Comparison of ENCODE assay signal across 1 cellular context in the genomic region with DNA sequence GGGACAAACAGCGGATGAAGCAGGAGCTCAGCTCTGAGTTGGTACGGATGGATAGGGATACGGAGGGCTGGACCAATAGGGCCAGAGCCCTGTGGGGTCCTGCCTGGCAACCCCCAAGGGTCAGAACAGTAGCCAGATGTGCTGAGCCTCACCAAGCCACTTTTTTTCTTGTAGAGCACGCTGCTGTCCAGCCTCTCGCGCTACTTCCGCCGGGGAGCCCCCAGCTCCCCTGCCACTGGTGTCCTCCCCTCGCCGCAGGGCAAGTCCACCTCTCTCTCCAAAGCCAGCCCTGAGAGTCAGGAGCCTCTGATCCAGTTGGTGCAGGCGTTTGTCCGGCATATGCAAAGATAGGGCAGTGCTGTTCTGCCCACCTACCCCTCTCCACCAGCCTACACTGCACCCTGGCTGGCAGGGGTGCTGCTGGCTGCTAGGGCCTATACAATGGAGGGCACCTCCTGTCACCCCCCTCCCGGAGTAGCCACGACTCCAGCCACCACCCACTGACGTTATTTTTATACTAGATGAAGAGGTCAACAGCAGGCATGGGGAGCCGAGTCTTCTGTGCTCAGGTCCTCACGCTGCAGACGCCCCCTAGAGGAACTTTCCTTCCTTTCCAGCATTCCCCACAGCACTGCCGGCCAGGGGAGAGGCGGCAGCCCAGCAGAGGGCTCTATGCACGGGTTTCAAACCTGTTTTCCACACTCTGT.
TF ChIP-seq lines count a peak whose summit lies in the region.

No MANE protein-coding gene starts in this region.

TF ChIP-seq in K562, 482 proteins besides CTCF, POLR2A, EP300 and RAD21 (continued from another document):
- TF ChIP-seq, protein P1, sequence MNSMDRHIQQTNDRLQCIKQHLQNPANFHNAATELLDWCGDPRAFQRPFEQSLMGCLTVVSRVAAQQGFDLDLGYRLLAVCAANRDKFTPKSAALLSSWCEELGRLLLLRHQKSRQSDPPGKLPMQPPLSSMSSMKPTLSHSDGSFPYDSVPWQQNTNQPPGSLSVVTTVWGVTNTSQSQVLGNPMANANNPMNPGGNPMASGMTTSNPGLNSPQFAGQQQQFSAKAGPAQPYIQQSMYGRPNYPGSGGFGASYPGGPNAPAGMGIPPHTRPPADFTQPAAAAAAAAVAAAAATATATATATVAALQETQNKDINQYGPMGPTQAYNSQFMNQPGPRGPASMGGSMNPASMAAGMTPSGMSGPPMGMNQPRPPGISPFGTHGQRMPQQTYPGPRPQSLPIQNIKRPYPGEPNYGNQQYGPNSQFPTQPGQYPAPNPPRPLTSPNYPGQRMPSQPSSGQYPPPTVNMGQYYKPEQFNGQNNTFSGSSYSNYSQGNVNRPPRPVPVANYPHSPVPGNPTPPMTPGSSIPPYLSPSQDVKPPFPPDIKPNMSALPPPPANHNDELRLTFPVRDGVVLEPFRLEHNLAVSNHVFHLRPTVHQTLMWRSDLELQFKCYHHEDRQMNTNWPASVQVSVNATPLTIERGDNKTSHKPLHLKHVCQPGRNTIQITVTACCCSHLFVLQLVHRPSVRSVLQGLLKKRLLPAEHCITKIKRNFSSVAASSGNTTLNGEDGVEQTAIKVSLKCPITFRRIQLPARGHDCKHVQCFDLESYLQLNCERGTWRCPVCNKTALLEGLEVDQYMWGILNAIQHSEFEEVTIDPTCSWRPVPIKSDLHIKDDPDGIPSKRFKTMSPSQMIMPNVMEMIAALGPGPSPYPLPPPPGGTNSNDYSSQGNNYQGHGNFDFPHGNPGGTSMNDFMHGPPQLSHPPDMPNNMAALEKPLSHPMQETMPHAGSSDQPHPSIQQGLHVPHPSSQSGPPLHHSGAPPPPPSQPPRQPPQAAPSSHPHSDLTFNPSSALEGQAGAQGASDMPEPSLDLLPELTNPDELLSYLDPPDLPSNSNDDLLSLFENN (IDR thresholded peaks at IDR 0.05; ENCODE audit: low read depth in 2 of 2, low read length in 2 of 2): 0 out of 4 replicates have a peak, but pooled peaks of 1 of the 2 experiments have one; percentile 69
- TF ChIP-seq, protein P2, sequence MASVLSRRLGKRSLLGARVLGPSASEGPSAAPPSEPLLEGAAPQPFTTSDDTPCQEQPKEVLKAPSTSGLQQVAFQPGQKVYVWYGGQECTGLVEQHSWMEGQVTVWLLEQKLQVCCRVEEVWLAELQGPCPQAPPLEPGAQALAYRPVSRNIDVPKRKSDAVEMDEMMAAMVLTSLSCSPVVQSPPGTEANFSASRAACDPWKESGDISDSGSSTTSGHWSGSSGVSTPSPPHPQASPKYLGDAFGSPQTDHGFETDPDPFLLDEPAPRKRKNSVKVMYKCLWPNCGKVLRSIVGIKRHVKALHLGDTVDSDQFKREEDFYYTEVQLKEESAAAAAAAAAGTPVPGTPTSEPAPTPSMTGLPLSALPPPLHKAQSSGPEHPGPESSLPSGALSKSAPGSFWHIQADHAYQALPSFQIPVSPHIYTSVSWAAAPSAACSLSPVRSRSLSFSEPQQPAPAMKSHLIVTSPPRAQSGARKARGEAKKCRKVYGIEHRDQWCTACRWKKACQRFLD (CRISPR knock-in tag; IDR thresholded peaks at IDR 0.05): no peak
- no peak for TF ChIP-seq LCOR (CRISPR knock-in tag; IDR thresholded peaks at IDR 0.05)
- TF ChIP-seq HNRNPL (IDR thresholded peaks at IDR 0.05; ENCODE audit: low read depth, low read length): no peak
- TF ChIP-seq ATF7 (IDR thresholded peaks at IDR 0.05): peak; percentile 66
- TF ChIP-seq, protein P3, sequence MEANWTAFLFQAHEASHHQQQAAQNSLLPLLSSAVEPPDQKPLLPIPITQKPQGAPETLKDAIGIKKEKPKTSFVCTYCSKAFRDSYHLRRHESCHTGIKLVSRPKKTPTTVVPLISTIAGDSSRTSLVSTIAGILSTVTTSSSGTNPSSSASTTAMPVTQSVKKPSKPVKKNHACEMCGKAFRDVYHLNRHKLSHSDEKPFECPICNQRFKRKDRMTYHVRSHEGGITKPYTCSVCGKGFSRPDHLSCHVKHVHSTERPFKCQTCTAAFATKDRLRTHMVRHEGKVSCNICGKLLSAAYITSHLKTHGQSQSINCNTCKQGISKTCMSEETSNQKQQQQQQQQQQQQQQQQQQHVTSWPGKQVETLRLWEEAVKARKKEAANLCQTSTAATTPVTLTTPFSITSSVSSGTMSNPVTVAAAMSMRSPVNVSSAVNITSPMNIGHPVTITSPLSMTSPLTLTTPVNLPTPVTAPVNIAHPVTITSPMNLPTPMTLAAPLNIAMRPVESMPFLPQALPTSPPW (CRISPR knock-in tag; IDR thresholded peaks at IDR 0.05): peak; percentile 22; the same call in 1 of the 2 replicates
- TF ChIP-seq TEAD1 (CRISPR knock-in tag; IDR thresholded peaks at IDR 0.05): peak; percentile 31 to 78; a peak in 1 of 4 replicates
- no peak for TF ChIP-seq ZNF253 (CRISPR knock-in tag; conservative IDR thresholded peaks at IDR 0.05)
- peak; percentile 55; the same call in 1 of the 2 replicates for TF ChIP-seq KLF16 (IDR thresholded peaks at IDR 0.05)
- no peak for TF ChIP-seq SETDB1 (IDR thresholded peaks at IDR 0.05; ENCODE audit: low read length)
- TF ChIP-seq RBFOX2 (IDR thresholded peaks at IDR 0.05; ENCODE audit: low read depth, low read length): peak; percentile 62
- TF ChIP-seq MBD2 (IDR thresholded peaks at IDR 0.05; ENCODE audit: borderline replicate concordance, low read depth): no peak
